ENCODE assay signal across 28 cellular contexts in genomic region chr18:58267493-58267892, GRCh38.
DNase-seq lines count a peak whose midpoint lies in the region; ATAC-seq and TF ChIP-seq lines count a peak whose summit lies in the region.
"Had no signal": no experiment of that assay in that cellular context is flagged by ENCODE, and none has a peak within 500 bp of the region (broad histone marks: within the 10 kb centered on the region; RNA-seq: fewer than 3 reads in every experiment).

No MANE protein-coding gene starts in this region.

- peaks cover 0 to 1% (median 0%) of the 10 kb centered on the region in 11 donors for H3K9me3 Mint-ChIP-seq in naive thymus-derived CD4-positive, alpha-beta T cell
- H3K9me3 Mint-ChIP-seq: activated B cell treated with CpG ODN at 0.5 μM for 24 hours; activated T-helper 17 cell treated with anti-CD3 and anti-CD28 coated beads, Interleukin-2, amount 50 U/mL, for 72 hours; CD8-positive, alpha-beta T cell; natural killer cell treated with Interleukin-12 subunit alpha and Interleukin-12 subunit beta and Interleukin-15 and Interleukin-18, amount 100 ng/mL, for 72 hours; stimulated activated naive B cell treated with anti-CD40 and anti-IgM and Interleukin-4, amounts not matched to agents 10 μg/mL and 1 μg/mL and 100 μg/mL, for 72 hours had no signal

- no peak overlapping the region for H3K4me3 Mint-ChIP-seq in naive thymus-derived CD4-positive, alpha-beta T cell
- H3K4me3 Mint-ChIP-seq: activated B cell treated with CpG ODN at 0.5 μM for 24 hours; activated T-helper 17 cell treated with anti-CD3 and anti-CD28 coated beads, Interleukin-2, amount 50 U/mL, for 72 hours; CD8-positive, alpha-beta T cell; natural killer cell treated with Interleukin-12 subunit alpha and Interleukin-12 subunit beta and Interleukin-15 and Interleukin-18, amount 100 ng/mL, for 72 hours; stimulated activated naive B cell treated with anti-CD40 and anti-IgM and Interleukin-4, amounts not matched to agents 10 μg/mL and 1 μg/mL and 100 μg/mL, for 72 hours had no signal

- no peaks in the 10 kb centered on the region for H3K9me3 ChIP-seq in RWPE2 (ENCODE audit: severe bottlenecking)
- no peaks in the 10 kb centered on the region for H3K9me3 ChIP-seq in Peyer's patch
- H3K9me3 ChIP-seq in naive thymus-derived CD4-positive, alpha-beta T cell (ENCODE audit: control insufficient read depth in 2 of 3, low read length in 3 of 3): no peaks in the 10 kb centered on the region
- H3K9me3 ChIP-seq: right lobe of liver, testis, uterus had no signal

- intact Hi-C loops in naive thymus-derived CD4-positive, alpha-beta T cell (cut with micrococcal nuclease): no loop called here

- no peak for TF ChIP-seq POLR2A in Peyer's patch (IDR thresholded peaks at IDR 0.05)

- no peak for ATAC-seq in RWPE2 (ENCODE audit: low read depth)
- ATAC-seq in HG02938 (IDR thresholded peaks at IDR 0.05; ENCODE audit: unreplicated experiment): no peak
- no peak for ATAC-seq in naive thymus-derived CD4-positive, alpha-beta T cell
- ATAC-seq: activated T-helper 17 cell treated with anti-CD3 and anti-CD28 coated beads, Interleukin-2, amount 50 U/mL, for 72 hours; CD8-positive, alpha-beta T cell; esophagus mucosa; natural killer cell treated with Interleukin-12 subunit alpha and Interleukin-12 subunit beta and Interleukin-15 and Interleukin-18, amount 100 ng/mL, for 72 hours; Panc1; right lobe of liver; stimulated activated naive B cell treated with anti-CD40 and anti-IgM and Interleukin-4, amounts not matched to agents 10 μg/mL and 1 μg/mL and 100 μg/mL, for 72 hours had no signal

- peaks cover 89% of the 10 kb centered on the region for H3K4me1 ChIP-seq in RWPE2 (ENCODE audit: insufficient read depth, poor library complexity, severe bottlenecking)
- H3K4me1 ChIP-seq in Peyer's patch: peaks cover 0 to 6% (median 0%) of the 10 kb centered on the region in 4 donors
- H3K4me1 ChIP-seq in naive thymus-derived CD4-positive, alpha-beta T cell (ENCODE audit: control insufficient read depth in 2 of 2, insufficient read depth in 2 of 2, low read length in 2 of 2): peaks cover 0 to 5% of the 10 kb centered on the region in 2 donors
- H3K4me1 ChIP-seq: parathyroid adenoma, right lobe of liver, testis, uterus had no signal

- peaks cover 0 to 7% (median 0%) of the 10 kb centered on the region in 5 donors for H3K27me3 Mint-ChIP-seq in naive thymus-derived CD4-positive, alpha-beta T cell
- H3K27me3 Mint-ChIP-seq: activated B cell treated with CpG ODN at 0.5 μM for 24 hours; natural killer cell treated with Interleukin-12 subunit alpha and Interleukin-12 subunit beta and Interleukin-15 and Interleukin-18, amount 100 ng/mL, for 72 hours; stimulated activated naive B cell treated with anti-CD40 and anti-IgM and Interleukin-4, amounts not matched to agents 10 μg/mL and 1 μg/mL and 100 μg/mL, for 72 hours had no signal

- no peaks in the 10 kb centered on the region for H3K27me3 ChIP-seq in RWPE2 (ENCODE audit: insufficient read depth, poor library complexity, severe bottlenecking)
- H3K27me3 ChIP-seq in Peyer's patch: no peaks in the 10 kb centered on the region
- no peaks in the 10 kb centered on the region for H3K27me3 ChIP-seq in naive thymus-derived CD4-positive, alpha-beta T cell (ENCODE audit: control insufficient read depth in 2 of 2, insufficient read depth in 2 of 2, low read length in 2 of 2)
- H3K27me3 ChIP-seq: right lobe of liver, testis, uterus had no signal

- TF ChIP-seq CTCF in RWPE2 (IDR thresholded peaks at IDR 0.05; ENCODE audit: poor library complexity, severe bottlenecking) (no peak), fibroblast of mammary gland (conservative IDR thresholded peaks at IDR 0.05; ENCODE audit: control insufficient read depth, insufficient read depth, low read depth, low read length) (no peak), Peyer's patch (IDR thresholded peaks at IDR 0.05) (no peak)

- H3K4me3 ChIP-seq in RWPE2 (ENCODE audit: severe bottlenecking) (no peak overlapping the region), fibroblast of mammary gland (ENCODE audit: control insufficient read depth, low read depth, low read length) (no peak overlapping the region), Peyer's patch (no peak overlapping the region)
- no peak overlapping the region for H3K4me3 ChIP-seq in naive thymus-derived CD4-positive, alpha-beta T cell (ENCODE audit: low read length)
- H3K4me3 ChIP-seq: coronary artery, right lobe of liver, testis, uterus had no signal

- CTCF ChIA-PET in naive thymus-derived CD4-positive, alpha-beta T cell (lab: Charles Lee): no interaction called here

- H3K4me1 Mint-ChIP-seq in naive thymus-derived CD4-positive, alpha-beta T cell: peaks cover under 1 to 13% (median 5%) of the 10 kb centered on the region in 7 donors

- POLR2A ChIA-PET in naive thymus-derived CD4-positive, alpha-beta T cell (lab: Charles Lee): no interaction called here

- H3K27ac ChIP-seq in RWPE2 (ENCODE audit: poor library complexity, severe bottlenecking) (peak overlapping the region; percentile 95), Peyer's patch (no peak overlapping the region)
- no peak overlapping the region for H3K27ac ChIP-seq in naive thymus-derived CD4-positive, alpha-beta T cell (ENCODE audit: low read depth, low read length)
- H3K27ac ChIP-seq: coronary artery, parathyroid adenoma, right lobe of liver, testis, uterus had no signal

- peaks cover 8% of the 10 kb centered on the region; the same call in 1 of the 2 replicates for H3K36me3 ChIP-seq in RWPE2 (ENCODE audit: low read depth)
- no peaks in the 10 kb centered on the region for H3K36me3 ChIP-seq in Peyer's patch
- no peaks in the 10 kb centered on the region for H3K36me3 ChIP-seq in naive thymus-derived CD4-positive, alpha-beta T cell (ENCODE audit: control insufficient read depth in 2 of 3, insufficient read depth in 3 of 3, low read length in 3 of 3)
- H3K36me3 ChIP-seq: right lobe of liver, uterus had no signal

- DNase-seq in Ammon's horn (ENCODE audit: low spot score): peak; percentile 42
- no peak for DNase-seq in RWPE2 (ENCODE audit: low spot score)
- DNase-seq in fibroblast of mammary gland (ENCODE audit: low read depth): peak; percentile 72
- DNase-seq in putamen (ENCODE audit: low spot score): peak; percentile 81
- DNase-seq in NCI-H82 treated with DMSO at 0.1 percent for 48 hours (lab: John Stamatoyannopoulos, UW; ENCODE audit: unreplicated experiment): no peak
- no peak for DNase-seq in Peyer's patch
- DNase-seq in naive thymus-derived CD4-positive, alpha-beta T cell: no peak
- DNase-seq: activated B cell treated with CpG ODN at 0.5 μM for 24 hours; activated CD4-positive, alpha-beta T cell treated with anti-CD3 and anti-CD28 coated beads, Interleukin-2, amount 50 U/mL, for 48 hours; activated naive CD4-positive, alpha-beta T cell treated with anti-CD3 and anti-CD28 coated beads, Interleukin-2, amount 50 U/mL, for 16 hours; AML-193; CD8-positive, alpha-beta T cell; GOT3; NCI-H510A treated with DMSO at 0.1 percent for 48 hours; right lobe of liver; stimulated activated CD4-positive, alpha-beta T cell treated with anti-CD3 and anti-CD28 coated beads, Interleukin-4, amount 100 ng/mL, for 24 hours; stimulated activated naive B cell treated with anti-CD40 and anti-IgM and Interleukin-4, amounts not matched to agents 10 μg/mL and 1 μg/mL and 100 μg/mL, for 72 hours; SW 1271; T1000; testis; uterus had no signal

- no peak overlapping the region for H3K27ac Mint-ChIP-seq in naive thymus-derived CD4-positive, alpha-beta T cell
- H3K27ac Mint-ChIP-seq: activated B cell treated with CpG ODN at 0.5 μM for 24 hours; activated T-helper 17 cell treated with anti-CD3 and anti-CD28 coated beads, Interleukin-2, amount 50 U/mL, for 72 hours; CD8-positive, alpha-beta T cell; natural killer cell treated with Interleukin-12 subunit alpha and Interleukin-12 subunit beta and Interleukin-15 and Interleukin-18, amount 100 ng/mL, for 72 hours; stimulated activated naive B cell treated with anti-CD40 and anti-IgM and Interleukin-4, amounts not matched to agents 10 μg/mL and 1 μg/mL and 100 μg/mL, for 72 hours had no signal

- no peaks in the 10 kb centered on the region for H3K36me3 Mint-ChIP-seq in naive thymus-derived CD4-positive, alpha-beta T cell
- H3K36me3 Mint-ChIP-seq: CD8-positive, alpha-beta T cell; natural killer cell treated with Interleukin-12 subunit alpha and Interleukin-12 subunit beta and Interleukin-15 and Interleukin-18, amount 100 ng/mL, for 72 hours had no signal

Comparison
In these comparisons a context has a peak if more than half of its experiments do, and no peak if none do; other contexts are left out.
1. DNase-seq: peak in Ammon's horn (single experiment), fibroblast of mammary gland (single experiment) and putamen (single experiment); none in RWPE2 (single experiment), NCI-H82 treated with DMSO at 0.1 percent for 48 hours (single experiment), Peyer's patch (0 of 3) and naive thymus-derived CD4-positive, alpha-beta T cell (0 of 9).